ENCODE assay signal across 1 cellular context in genomic region chr13:46119883-46120614, GRCh38.
TF ChIP-seq lines count a peak whose summit lies in the region.

No MANE protein-coding gene starts in this region.

TF ChIP-seq in GM23338, 12 proteins besides CTCF, POLR2A, EP300 and RAD21 (continued from another document):
- TF ChIP-seq, protein P1, sequence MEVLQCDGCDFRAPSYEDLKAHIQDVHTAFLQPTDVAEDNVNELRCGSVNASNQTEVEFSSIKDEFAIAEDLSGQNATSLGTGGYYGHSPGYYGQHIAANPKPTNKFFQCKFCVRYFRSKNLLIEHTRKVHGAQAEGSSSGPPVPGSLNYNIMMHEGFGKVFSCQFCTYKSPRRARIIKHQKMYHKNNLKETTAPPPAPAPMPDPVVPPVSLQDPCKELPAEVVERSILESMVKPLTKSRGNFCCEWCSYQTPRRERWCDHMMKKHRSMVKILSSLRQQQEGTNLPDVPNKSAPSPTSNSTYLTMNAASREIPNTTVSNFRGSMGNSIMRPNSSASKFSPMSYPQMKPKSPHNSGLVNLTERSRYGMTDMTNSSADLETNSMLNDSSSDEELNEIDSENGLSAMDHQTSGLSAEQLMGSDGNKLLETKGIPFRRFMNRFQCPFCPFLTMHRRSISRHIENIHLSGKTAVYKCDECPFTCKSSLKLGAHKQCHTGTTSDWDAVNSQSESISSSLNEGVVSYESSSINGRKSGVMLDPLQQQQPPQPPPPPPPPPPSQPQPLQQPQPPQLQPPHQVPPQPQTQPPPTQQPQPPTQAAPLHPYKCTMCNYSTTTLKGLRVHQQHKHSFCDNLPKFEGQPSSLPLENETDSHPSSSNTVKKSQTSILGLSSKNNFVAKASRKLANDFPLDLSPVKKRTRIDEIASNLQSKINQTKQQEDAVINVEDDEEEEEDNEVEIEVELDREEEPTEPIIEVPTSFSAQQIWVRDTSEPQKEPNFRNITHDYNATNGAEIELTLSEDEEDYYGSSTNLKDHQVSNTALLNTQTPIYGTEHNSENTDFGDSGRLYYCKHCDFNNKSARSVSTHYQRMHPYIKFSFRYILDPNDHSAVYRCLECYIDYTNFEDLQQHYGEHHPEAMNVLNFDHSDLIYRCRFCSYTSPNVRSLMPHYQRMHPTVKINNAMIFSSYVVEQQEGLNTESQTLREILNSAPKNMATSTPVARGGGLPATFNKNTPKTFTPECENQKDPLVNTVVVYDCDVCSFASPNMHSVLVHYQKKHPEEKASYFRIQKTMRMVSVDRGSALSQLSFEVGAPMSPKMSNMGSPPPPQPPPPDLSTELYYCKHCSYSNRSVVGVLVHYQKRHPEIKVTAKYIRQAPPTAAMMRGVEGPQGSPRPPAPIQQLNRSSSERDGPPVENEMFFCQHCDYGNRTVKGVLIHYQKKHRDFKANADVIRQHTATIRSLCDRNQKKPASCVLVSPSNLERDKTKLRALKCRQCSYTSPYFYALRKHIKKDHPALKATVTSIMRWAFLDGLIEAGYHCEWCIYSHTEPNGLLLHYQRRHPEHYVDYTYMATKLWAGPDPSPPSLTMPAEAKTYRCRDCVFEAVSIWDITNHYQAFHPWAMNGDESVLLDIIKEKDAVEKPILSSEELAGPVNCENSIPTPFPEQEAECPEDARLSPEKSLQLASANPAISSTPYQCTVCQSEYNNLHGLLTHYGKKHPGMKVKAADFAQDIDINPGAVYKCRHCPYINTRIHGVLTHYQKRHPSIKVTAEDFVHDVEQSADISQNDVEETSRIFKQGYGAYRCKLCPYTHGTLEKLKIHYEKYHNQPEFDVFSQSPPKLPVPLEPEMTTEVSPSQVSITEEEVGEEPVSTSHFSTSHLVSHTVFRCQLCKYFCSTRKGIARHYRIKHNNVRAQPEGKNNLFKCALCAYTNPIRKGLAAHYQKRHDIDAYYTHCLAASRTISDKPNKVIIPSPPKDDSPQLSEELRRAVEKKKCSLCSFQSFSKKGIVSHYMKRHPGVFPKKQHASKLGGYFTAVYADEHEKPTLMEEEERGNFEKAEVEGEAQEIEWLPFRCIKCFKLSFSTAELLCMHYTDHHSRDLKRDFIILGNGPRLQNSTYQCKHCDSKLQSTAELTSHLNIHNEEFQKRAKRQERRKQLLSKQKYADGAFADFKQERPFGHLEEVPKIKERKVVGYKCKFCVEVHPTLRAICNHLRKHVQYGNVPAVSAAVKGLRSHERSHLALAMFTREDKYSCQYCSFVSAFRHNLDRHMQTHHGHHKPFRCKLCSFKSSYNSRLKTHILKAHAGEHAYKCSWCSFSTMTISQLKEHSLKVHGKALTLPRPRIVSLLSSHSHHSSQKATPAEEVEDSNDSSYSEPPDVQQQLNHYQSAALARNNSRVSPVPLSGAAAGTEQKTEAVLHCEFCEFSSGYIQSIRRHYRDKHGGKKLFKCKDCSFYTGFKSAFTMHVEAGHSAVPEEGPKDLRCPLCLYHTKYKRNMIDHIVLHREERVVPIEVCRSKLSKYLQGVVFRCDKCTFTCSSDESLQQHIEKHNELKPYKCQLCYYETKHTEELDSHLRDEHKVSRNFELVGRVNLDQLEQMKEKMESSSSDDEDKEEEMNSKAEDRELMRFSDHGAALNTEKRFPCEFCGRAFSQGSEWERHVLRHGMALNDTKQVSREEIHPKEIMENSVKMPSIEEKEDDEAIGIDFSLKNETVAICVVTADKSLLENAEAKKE (CRISPR knock-in tag; IDR thresholded peaks at IDR 0.05), result peak; percentile 16; the same call in 1 of the 2 replicates
- TF ChIP-seq NANOG (IDR thresholded peaks at IDR 0.05; ENCODE audit: borderline replicate concordance) (no peak), STAT1 (IDR thresholded peaks at IDR 0.05; ENCODE audit: unreplicated experiment) (no peak), CREB1 (CRISPR knock-in tag; IDR thresholded peaks at IDR 0.05; ENCODE audit: low read depth) (no peak)
- TF ChIP-seq, protein P2, sequence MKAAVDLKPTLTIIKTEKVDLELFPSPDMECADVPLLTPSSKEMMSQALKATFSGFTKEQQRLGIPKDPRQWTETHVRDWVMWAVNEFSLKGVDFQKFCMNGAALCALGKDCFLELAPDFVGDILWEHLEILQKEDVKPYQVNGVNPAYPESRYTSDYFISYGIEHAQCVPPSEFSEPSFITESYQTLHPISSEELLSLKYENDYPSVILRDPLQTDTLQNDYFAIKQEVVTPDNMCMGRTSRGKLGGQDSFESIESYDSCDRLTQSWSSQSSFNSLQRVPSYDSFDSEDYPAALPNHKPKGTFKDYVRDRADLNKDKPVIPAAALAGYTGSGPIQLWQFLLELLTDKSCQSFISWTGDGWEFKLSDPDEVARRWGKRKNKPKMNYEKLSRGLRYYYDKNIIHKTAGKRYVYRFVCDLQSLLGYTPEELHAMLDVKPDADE (IDR thresholded peaks at IDR 0.05), result no peak
